In the genomic region with DNA sequence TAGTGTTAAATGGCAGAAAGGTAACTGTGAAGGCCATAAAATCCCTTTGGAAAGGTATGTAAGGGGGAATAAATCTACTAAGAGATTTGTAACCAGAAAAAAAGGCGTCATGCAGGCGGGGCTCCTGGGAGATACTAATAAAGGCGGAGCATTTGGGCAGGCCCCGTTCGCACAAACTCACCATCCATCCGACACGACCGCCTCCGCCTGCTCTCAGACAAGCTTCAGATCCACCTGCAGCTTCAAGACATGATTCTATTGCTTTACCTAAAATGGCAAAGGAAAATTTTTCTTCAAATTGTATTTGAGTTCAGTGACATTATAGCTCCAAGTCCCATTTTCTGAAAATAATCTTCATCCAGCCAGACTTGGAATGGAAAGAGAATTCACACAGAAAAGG, we compare ENCODE assay signal across 3 cellular contexts.
DNase-seq lines count a peak whose midpoint lies in the region; ATAC-seq, FAIRE-seq and TF ChIP-seq lines count a peak whose summit lies in the region.
"Not testable (repeated sequence)": the region's sequence is repeated elsewhere in the genome, so short reads cannot be mapped to it uniquely, and the experiment has no call there.

No MANE protein-coding gene starts in this region.

- not testable (repeated sequence) for H3K9me3 ChIP-seq in right cardiac atrium (ENCODE audit: control insufficient read depth, low read length); kidney (ENCODE audit: control insufficient read depth in 1 of 2, low read length in 2 of 2)

- H3K36me3 ChIP-seq in kidney (ENCODE audit: control insufficient read depth in 1 of 2, insufficient read depth in 2 of 2, low read length in 2 of 2) = not testable (repeated sequence)

- H3K9ac ChIP-seq in kidney (ENCODE audit: low read length in 2 of 2) = not testable (repeated sequence)

- not testable (repeated sequence) for H3K27ac ChIP-seq in right cardiac atrium (ENCODE audit: low read length); kidney (ENCODE audit: low read depth in 2 of 2, low read length in 2 of 2)

- DNase-seq in head of caudate nucleus = peak in 37 of 42 donors; percentile 1 to 57 (median 23)
- peak in 2 of 3 donors; percentile 3 to 6 for DNase-seq in right cardiac atrium
- DNase-seq in kidney = peak; percentile 23

- not testable (repeated sequence) for H3K27me3 ChIP-seq in right cardiac atrium (ENCODE audit: control insufficient read depth, insufficient read depth)

- intact Hi-C loops in head of caudate nucleus (cut with DNase I); right cardiac atrium (cut with DNase I); kidney (cut with DNase I): not testable (repeated sequence)

- H3K4me1 ChIP-seq in right cardiac atrium (ENCODE audit: control insufficient read depth, insufficient read depth, low read length); kidney (ENCODE audit: control insufficient read depth in 1 of 2, insufficient read depth in 1 of 2, low read depth in 1 of 2, low read length in 2 of 2): not testable (repeated sequence)

- not testable (repeated sequence) for ATAC-seq in right cardiac atrium

- H3K4me3 ChIP-seq in right cardiac atrium (ENCODE audit: low read length); kidney (ENCODE audit: low read length in 2 of 2): not testable (repeated sequence)

- FAIRE-seq in kidney (lab: Jason Lieb, UNC) = not testable (repeated sequence)

- WGBS in right cardiac atrium = 92% methylated on average over 8 of the region's 9 CpGs

- not testable (repeated sequence) for TF ChIP-seq CTCF in kidney (IDR thresholded peaks at IDR 0.05; ENCODE audit: borderline replicate concordance, extremely low read depth, insufficient read depth)
